In the genomic region with DNA sequence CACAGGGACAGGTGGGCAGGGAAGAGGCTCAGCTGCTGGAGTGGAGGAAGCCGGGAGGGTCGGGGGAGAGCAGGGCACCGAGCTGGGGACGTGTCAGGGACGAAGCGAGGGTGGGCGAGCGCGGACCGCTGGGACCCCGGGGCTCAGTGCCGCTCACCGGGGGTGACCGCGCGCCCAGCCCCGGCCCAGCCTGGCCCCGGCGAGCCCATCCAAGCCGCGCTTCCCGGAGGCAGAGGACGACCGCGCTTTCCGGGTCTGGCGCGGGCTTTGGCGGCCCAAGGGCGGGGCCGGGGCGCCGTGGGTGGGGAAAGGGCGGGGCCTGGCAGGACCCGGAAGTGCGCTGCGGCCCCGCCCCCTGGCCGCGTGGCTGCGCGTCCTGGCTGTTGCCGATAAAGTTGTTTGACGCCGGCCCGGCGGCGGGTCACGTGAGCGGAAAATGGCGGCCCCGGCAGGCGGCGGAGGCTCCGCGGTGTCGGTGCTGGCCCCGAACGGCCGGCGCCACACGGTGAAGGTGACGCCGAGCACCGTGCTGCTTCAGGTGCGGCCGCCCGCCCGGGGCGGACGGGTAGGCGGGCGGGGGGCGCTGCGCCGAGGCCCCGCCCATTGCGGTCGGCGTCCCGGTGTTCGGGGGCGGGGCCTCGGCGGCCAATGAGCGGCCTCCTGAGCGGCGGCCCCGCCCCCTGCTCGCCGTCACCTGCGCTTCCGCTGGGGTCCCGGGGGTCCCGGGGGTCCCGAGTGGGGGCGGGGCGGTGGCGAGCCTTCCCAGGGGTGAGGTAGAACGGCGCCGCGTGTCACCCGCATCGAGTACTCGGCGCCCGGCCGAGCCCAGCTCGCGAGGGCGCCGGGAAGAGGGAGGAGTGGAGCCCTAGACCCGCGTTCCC, we compare ENCODE assay signal across 8 cellular contexts. TPM values are rescaled to one million over a fixed set of nuclear protein-coding genes. Genes with fewer than 3 reads are reported as not detected.
A peak's percentile ranks its signal among the peaks of the same experiment; 100 is the strongest.
DNase-seq lines count a peak whose midpoint lies in the region; ATAC-seq and TF ChIP-seq lines count a peak whose summit lies in the region.

A gene with protein sequence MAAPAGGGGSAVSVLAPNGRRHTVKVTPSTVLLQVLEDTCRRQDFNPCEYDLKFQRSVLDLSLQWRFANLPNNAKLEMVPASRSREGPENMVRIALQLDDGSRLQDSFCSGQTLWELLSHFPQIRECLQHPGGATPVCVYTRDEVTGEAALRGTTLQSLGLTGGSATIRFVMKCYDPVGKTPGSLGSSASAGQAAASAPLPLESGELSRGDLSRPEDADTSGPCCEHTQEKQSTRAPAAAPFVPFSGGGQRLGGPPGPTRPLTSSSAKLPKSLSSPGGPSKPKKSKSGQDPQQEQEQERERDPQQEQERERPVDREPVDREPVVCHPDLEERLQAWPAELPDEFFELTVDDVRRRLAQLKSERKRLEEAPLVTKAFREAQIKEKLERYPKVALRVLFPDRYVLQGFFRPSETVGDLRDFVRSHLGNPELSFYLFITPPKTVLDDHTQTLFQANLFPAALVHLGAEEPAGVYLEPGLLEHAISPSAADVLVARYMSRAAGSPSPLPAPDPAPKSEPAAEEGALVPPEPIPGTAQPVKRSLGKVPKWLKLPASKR (plus strand): TSS at position 419 of the 881 bp plus-strand sequence. CDS start 18 bp downstream, at position 437.

- H3K4me1 Mint-ChIP-seq in Calu3 (ENCODE audit: low read depth, unreplicated experiment): peaks cover 12% of the 10 kb centered on the region

- H3K27ac Mint-ChIP-seq in Calu3 (ENCODE audit: unreplicated experiment): peak within 1 kb of the TSS; percentile 95

- no peaks in the 10 kb centered on the region for H3K27me3 Mint-ChIP-seq in Calu3 (ENCODE audit: unreplicated experiment)

- H3K4me3 Mint-ChIP-seq in Calu3 (ENCODE audit: low read depth, unreplicated experiment): peak within 1 kb of the TSS; percentile 91

- peak; percentile 73 for TF ChIP-seq POLR2A in erythroblast (IDR thresholded peaks at IDR 0.05; ENCODE audit: low read length)

- H3K9me3 ChIP-seq in HUES48 (ENCODE audit: control insufficient read depth, insufficient read depth, low read length): peaks cover 3% of the 10 kb centered on the region; the same call in 1 of the 2 replicates
- H3K9me3 ChIP-seq in mucosa of stomach (ENCODE audit: control insufficient read depth, low read length): no peaks in the 10 kb centered on the region

- no peaks in the 10 kb centered on the region for H3K4me1 ChIP-seq in HUES48 (ENCODE audit: control insufficient read depth, insufficient read depth, low read length)
- H3K4me1 ChIP-seq in mucosa of stomach (ENCODE audit: control insufficient read depth, insufficient read depth, low read length): peaks cover 18% of the 10 kb centered on the region

- peak; percentile 95 for DNase-seq in Calu3
- DNase-seq in OCI-M2 (lab: John Stamatoyannopoulos, UW; ENCODE audit: unreplicated experiment): peak; percentile 41
- peak; percentile 90 for DNase-seq in activated T-cell treated with anti-CD3 and anti-CD28 coated beads for 48 hours (ENCODE audit: low read depth)
- peak; percentile 95 to 98 for DNase-seq in erythroblast (lab: John Stamatoyannopoulos, UW)
- peak; percentile 76 to 81 for DNase-seq in stimulated activated CD8-positive, alpha-beta memory T cell treated with anti-CD3 and anti-CD28 coated beads, Interleukin-4, amount 100 ng/mL, for 4 hours (ENCODE audit: low read depth in 2 of 2, low spot score in 1 of 2)

- peak; percentile 75 for ATAC-seq in GM21390 (IDR thresholded peaks at IDR 0.05; ENCODE audit: unreplicated experiment)

- H3K4me3 ChIP-seq in HUES48 (ENCODE audit: low read depth, low read length): peak within 1 kb of the TSS; percentile 83
- peak within 1 kb of the TSS; percentile 71 for H3K4me3 ChIP-seq in mucosa of stomach (ENCODE audit: low read length)

- CTCF ChIA-PET in Calu3 (lab: Charles Lee): interaction anchor here (0.7 kb wide), 1 partner anchor 121 kb away, joined by 3 read pairs; no protein-coding TSS in a partner anchor

- peaks cover 6% of the 10 kb centered on the region for H3K9me3 Mint-ChIP-seq in Calu3 (ENCODE audit: low read depth, unreplicated experiment)

- no TSS peak for BruUV-seq in Calu3 (replicated peaks; lab: Mats Ljungman, UMichigan)

- H3K27me3 ChIP-seq in HUES48 (ENCODE audit: control insufficient read depth, insufficient read depth, low read length): peaks cover 24% of the 10 kb centered on the region
- no peaks in the 10 kb centered on the region for H3K27me3 ChIP-seq in mucosa of stomach (ENCODE audit: control insufficient read depth, insufficient read depth, low read length)

- H3K36me3 ChIP-seq in HUES48 (ENCODE audit: control insufficient read depth, insufficient read depth, low read length): peaks cover 17% of the 10 kb centered on the region
- no peaks in the 10 kb centered on the region for H3K36me3 ChIP-seq in mucosa of stomach (ENCODE audit: control insufficient read depth, insufficient read depth, low read length)

- H3K9ac ChIP-seq in HUES48 (ENCODE audit: low read depth, low read length) (peak within 1 kb of the TSS; percentile 94), mucosa of stomach (ENCODE audit: low read length) (peak within 1 kb of the TSS; percentile 87)

- intact Hi-C loops in Calu3 (cut with micrococcal nuclease; ENCODE audit: unreplicated experiment): no loop called here

- no peak for TF ChIP-seq CTCF in Calu3 (IDR thresholded peaks at IDR 0.05; ENCODE audit: unreplicated experiment)

- H3K36me3 Mint-ChIP-seq in Calu3 (ENCODE audit: insufficient read depth, unreplicated experiment): peaks cover 35% of the 10 kb centered on the region

- peak within 1 kb of the TSS; percentile 95 for H3K27ac ChIP-seq in HUES48 (ENCODE audit: low read depth, low read length)

RNA-seq across cellular contexts. Expression of the gene that starts here (rescaled TPM):
- total RNA-seq in Calu3 (2022): 37.7 and 43.5 TPM in 2 replicates

Comparison
In these comparisons a context has a peak if more than half of its experiments do, and no peak if none do; other contexts are left out.
1. Peak in every context shown above with its lines: DNase-seq, ATAC-seq, H3K4me3 ChIP-seq and H3K27ac ChIP-seq.
2. DNase-seq: peak in every context shown above with its lines; median percentile 96 in erythroblast; 95 in Calu3; 90 in activated T-cell treated with anti-CD3 and anti-CD28 coated beads for 48 hours; 78 in stimulated activated CD8-positive, alpha-beta memory T cell treated with anti-CD3 and anti-CD28 coated beads, Interleukin-4, amount 100 ng/mL, for 4 hours; 41 in OCI-M2.